In the genomic region with DNA sequence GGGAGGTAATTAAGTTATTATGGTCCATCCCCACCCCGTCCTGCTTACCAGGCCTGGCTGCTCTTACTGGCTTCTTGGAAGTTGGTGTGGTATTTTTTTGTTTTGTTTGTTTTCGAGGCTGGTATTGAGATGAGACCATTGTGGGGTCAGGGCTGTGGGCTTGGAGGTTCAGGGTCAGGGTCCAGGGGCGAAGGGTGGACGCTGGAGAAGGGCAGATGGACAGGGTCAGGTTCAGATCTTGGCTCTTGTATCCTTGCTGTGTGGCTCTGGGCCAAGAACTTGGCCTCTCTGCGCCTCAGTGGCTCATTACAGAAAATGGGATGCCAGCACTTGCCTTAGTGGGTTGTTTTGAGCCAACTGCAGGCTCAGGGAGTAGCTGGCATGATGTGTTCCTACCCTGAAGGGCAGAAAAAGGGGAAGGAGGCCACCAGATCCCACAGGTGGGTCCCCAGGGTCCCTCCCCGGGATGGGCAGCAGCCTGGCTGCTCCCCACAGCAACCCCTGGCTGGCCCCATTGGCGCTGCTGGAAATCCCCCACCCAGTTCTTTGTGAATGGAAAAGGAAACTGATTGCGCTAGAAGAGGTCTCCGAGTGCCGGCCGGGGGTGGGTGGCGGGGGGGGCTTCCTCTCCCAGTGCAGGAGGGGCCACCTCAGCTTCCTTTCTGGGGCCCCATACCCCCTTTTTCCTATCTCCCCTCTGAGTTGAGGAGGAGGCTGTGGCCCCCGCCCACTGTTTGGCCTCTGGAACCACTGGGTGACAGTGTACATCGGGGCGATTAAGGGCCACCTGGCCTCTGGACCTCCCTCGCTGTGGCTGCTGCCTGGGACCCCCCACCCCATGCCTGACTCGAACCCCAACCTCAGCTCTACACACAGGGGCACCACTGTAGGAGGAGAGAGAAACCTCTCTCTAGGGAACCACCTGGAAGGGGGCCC, we compare ENCODE assay signal across 1 cellular context.
TF ChIP-seq lines count a peak whose summit lies in the region.

No MANE protein-coding gene starts in this region.

TF ChIP-seq in GM12878, 131 proteins besides CTCF, POLR2A, EP300 and RAD21 (continued from another document):
- TF ChIP-seq, protein P1, sequence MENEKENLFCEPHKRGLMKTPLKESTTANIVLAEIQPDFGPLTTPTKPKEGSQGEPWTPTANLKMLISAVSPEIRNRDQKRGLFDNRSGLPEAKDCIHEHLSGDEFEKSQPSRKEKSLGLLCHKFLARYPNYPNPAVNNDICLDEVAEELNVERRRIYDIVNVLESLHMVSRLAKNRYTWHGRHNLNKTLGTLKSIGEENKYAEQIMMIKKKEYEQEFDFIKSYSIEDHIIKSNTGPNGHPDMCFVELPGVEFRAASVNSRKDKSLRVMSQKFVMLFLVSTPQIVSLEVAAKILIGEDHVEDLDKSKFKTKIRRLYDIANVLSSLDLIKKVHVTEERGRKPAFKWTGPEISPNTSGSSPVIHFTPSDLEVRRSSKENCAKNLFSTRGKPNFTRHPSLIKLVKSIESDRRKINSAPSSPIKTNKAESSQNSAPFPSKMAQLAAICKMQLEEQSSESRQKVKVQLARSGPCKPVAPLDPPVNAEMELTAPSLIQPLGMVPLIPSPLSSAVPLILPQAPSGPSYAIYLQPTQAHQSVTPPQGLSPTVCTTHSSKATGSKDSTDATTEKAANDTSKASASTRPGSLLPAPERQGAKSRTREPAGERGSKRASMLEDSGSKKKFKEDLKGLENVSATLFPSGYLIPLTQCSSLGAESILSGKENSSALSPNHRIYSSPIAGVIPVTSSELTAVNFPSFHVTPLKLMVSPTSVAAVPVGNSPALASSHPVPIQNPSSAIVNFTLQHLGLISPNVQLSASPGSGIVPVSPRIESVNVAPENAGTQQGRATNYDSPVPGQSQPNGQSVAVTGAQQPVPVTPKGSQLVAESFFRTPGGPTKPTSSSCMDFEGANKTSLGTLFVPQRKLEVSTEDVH (IDR thresholded peaks at IDR 0.05; ENCODE audit: low read depth, partially characterized antibody): no peak
- TF ChIP-seq, protein P2, sequence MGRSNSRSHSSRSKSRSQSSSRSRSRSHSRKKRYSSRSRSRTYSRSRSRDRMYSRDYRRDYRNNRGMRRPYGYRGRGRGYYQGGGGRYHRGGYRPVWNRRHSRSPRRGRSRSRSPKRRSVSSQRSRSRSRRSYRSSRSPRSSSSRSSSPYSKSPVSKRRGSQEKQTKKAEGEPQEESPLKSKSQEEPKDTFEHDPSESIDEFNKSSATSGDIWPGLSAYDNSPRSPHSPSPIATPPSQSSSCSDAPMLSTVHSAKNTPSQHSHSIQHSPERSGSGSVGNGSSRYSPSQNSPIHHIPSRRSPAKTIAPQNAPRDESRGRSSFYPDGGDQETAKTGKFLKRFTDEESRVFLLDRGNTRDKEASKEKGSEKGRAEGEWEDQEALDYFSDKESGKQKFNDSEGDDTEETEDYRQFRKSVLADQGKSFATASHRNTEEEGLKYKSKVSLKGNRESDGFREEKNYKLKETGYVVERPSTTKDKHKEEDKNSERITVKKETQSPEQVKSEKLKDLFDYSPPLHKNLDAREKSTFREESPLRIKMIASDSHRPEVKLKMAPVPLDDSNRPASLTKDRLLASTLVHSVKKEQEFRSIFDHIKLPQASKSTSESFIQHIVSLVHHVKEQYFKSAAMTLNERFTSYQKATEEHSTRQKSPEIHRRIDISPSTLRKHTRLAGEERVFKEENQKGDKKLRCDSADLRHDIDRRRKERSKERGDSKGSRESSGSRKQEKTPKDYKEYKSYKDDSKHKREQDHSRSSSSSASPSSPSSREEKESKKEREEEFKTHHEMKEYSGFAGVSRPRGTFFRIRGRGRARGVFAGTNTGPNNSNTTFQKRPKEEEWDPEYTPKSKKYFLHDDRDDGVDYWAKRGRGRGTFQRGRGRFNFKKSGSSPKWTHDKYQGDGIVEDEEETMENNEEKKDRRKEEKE (IDR thresholded peaks at IDR 0.05): no peak
- TF ChIP-seq TCF12 (IDR thresholded peaks at IDR 0.05; ENCODE audit: low read depth, low read length): 0 out of 2 replicates have a peak, but pooled peaks have one; percentile 3
- peak; percentile 42; the same call in 1 of the 2 replicates for TF ChIP-seq TAF1 (IDR thresholded peaks at IDR 0.05; ENCODE audit: borderline replicate concordance, low read depth, low read length)
- TF ChIP-seq YY1 (IDR thresholded peaks at IDR 0.05; ENCODE audit: low read depth, low read length): no peak
- TF ChIP-seq MTA3 (IDR thresholded peaks at IDR 0.05; ENCODE audit: borderline replicate concordance, low read length): peak; percentile 73; the same call in 1 of the 2 replicates
- TF ChIP-seq GATAD2B (conservative IDR thresholded peaks at IDR 0.05; ENCODE audit: low read depth): peak; percentile 77
- peak; percentile 39; the same call in 1 of the 2 replicates for TF ChIP-seq MTA2 (IDR thresholded peaks at IDR 0.05; ENCODE audit: low read depth)
- no peak for TF ChIP-seq CBFB (IDR thresholded peaks at IDR 0.05; ENCODE audit: low read depth)
- peak; percentile 97 for TF ChIP-seq SMARCA5 (IDR thresholded peaks at IDR 0.05)
- TF ChIP-seq ZSCAN29 (IDR thresholded peaks at IDR 0.05): no peak
- TF ChIP-seq POU2F2 (IDR thresholded peaks at IDR 0.05; ENCODE audit: borderline replicate concordance, low read depth, low read length): peak; percentile 19; the same call in 1 of the 3 replicates
- TF ChIP-seq, protein P3, sequence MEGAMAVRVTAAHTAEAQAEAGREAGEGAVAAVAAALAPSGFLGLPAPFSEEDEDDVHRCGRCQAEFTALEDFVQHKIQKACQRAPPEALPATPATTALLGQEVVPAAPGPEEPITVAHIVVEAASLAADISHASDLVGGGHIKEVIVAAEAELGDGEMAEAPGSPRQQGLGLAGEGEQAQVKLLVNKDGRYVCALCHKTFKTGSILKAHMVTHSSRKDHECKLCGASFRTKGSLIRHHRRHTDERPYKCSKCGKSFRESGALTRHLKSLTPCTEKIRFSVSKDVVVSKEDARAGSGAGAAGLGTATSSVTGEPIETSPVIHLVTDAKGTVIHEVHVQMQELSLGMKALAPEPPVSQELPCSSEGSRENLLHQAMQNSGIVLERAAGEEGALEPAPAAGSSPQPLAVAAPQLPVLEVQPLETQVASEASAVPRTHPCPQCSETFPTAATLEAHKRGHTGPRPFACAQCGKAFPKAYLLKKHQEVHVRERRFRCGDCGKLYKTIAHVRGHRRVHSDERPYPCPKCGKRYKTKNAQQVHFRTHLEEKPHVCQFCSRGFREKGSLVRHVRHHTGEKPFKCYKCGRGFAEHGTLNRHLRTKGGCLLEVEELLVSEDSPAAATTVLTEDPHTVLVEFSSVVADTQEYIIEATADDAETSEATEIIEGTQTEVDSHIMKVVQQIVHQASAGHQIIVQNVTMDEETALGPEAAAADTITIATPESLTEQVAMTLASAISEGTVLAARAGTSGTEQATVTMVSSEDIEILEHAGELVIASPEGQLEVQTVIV (IDR thresholded peaks at IDR 0.05; ENCODE audit: borderline replicate concordance, partially characterized antibody): no peak
- peak; percentile 43; the same call in 1 of the 2 replicates for TF ChIP-seq PAX5 (IDR thresholded peaks at IDR 0.05; ENCODE audit: borderline replicate concordance, low read depth, low read length)
- TF ChIP-seq, protein P4, sequence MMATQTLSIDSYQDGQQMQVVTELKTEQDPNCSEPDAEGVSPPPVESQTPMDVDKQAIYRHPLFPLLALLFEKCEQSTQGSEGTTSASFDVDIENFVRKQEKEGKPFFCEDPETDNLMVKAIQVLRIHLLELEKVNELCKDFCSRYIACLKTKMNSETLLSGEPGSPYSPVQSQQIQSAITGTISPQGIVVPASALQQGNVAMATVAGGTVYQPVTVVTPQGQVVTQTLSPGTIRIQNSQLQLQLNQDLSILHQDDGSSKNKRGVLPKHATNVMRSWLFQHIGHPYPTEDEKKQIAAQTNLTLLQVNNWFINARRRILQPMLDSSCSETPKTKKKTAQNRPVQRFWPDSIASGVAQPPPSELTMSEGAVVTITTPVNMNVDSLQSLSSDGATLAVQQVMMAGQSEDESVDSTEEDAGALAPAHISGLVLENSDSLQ (IDR thresholded peaks at IDR 0.05): peak; percentile 41
- TF ChIP-seq MEF2B (IDR thresholded peaks at IDR 0.05; ENCODE audit: partially characterized antibody, poor library complexity, severe bottlenecking): peak; percentile 85
- TF ChIP-seq SMC3 (IDR thresholded peaks at IDR 0.05; ENCODE audit: borderline replicate concordance, low read length): 0 out of 2 replicates have a peak, but pooled peaks have one; percentile 1
- peak; percentile 33; the same call in 1 of the 2 replicates for TF ChIP-seq CREM (IDR thresholded peaks at IDR 0.05; ENCODE audit: low read depth)
- TF ChIP-seq, protein P5, sequence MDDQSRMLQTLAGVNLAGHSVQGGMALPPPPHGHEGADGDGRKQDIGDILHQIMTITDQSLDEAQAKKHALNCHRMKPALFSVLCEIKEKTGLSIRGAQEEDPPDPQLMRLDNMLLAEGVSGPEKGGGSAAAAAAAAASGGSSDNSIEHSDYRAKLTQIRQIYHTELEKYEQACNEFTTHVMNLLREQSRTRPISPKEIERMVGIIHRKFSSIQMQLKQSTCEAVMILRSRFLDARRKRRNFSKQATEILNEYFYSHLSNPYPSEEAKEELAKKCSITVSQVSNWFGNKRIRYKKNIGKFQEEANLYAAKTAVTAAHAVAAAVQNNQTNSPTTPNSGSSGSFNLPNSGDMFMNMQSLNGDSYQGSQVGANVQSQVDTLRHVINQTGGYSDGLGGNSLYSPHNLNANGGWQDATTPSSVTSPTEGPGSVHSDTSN (IDR thresholded peaks at IDR 0.05; ENCODE audit: insufficient replicate concordance, low read depth, low read length): no peak
- TF ChIP-seq, protein P6, sequence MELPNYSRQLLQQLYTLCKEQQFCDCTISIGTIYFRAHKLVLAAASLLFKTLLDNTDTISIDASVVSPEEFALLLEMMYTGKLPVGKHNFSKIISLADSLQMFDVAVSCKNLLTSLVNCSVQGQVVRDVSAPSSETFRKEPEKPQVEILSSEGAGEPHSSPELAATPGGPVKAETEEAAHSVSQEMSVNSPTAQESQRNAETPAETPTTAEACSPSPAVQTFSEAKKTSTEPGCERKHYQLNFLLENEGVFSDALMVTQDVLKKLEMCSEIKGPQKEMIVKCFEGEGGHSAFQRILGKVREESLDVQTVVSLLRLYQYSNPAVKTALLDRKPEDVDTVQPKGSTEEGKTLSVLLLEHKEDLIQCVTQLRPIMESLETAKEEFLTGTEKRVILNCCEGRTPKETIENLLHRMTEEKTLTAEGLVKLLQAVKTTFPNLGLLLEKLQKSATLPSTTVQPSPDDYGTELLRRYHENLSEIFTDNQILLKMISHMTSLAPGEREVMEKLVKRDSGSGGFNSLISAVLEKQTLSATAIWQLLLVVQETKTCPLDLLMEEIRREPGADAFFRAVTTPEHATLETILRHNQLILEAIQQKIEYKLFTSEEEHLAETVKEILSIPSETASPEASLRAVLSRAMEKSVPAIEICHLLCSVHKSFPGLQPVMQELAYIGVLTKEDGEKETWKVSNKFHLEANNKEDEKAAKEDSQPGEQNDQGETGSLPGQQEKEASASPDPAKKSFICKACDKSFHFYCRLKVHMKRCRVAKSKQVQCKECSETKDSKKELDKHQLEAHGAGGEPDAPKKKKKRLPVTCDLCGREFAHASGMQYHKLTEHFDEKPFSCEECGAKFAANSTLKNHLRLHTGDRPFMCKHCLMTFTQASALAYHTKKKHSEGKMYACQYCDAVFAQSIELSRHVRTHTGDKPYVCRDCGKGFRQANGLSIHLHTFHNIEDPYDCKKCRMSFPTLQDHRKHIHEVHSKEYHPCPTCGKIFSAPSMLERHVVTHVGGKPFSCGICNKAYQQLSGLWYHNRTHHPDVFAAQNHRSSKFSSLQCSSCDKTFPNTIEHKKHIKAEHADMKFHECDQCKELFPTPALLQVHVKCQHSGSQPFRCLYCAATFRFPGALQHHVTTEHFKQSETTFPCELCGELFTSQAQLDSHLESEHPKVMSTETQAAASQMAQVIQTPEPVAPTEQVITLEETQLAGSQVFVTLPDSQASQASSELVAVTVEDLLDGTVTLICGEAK (IDR thresholded peaks at IDR 0.05; ENCODE audit: borderline replicate concordance): no peak
- TF ChIP-seq RELA (IDR thresholded peaks at IDR 0.05; ENCODE audit: borderline replicate concordance, partially characterized antibody): peak; percentile 95
- peak in 1 of 2 experiments; percentile 74; a peak in 2 of 4 replicates for TF ChIP-seq ETV6 (conservative IDR thresholded peaks at IDR 0.05 in 1 of 2, IDR thresholded peaks at IDR 0.05 in 1 of 2; ENCODE audit: borderline replicate concordance in 1 of 2, low read depth in 1 of 2)
- peak; percentile 82; the same call in 1 of the 2 replicates for TF ChIP-seq ZNF217 (IDR thresholded peaks at IDR 0.05)
- TF ChIP-seq SUPT20H (IDR thresholded peaks at IDR 0.05; ENCODE audit: borderline replicate concordance, control insufficient read depth, low read depth, low read length): no peak
- TF ChIP-seq HDGF (IDR thresholded peaks at IDR 0.05): peak; percentile 84
- no peak for TF ChIP-seq POLR2AphosphoS2 (IDR thresholded peaks at IDR 0.05; ENCODE audit: low read depth, low read length)
